In genomic region chr7:75789501-75789900, GRCh38 we compare ENCODE assay signal across 25 cellular contexts. TPM values are rescaled to one million over a fixed set of nuclear protein-coding genes. Genes with fewer than 3 reads are reported as not detected.
"Had no signal": no experiment of that assay in that cellular context is flagged by ENCODE, and none has a peak within 500 bp of the region (broad histone marks: within the 10 kb centered on the region; RNA-seq: fewer than 3 reads in every experiment).

No MANE protein-coding gene starts in this region.

- H3K9me3 Mint-ChIP-seq: memory B cell; naive thymus-derived CD4-positive, alpha-beta T cell had no signal

- H3K27ac ChIP-seq: lower lobe of right lung, right lobe of liver, skin epidermis, thoracic aorta, transverse colon had no signal

- H3K36me3 Mint-ChIP-seq: memory B cell; naive thymus-derived CD4-positive, alpha-beta T cell had no signal

- H3K4me1 Mint-ChIP-seq: memory B cell had no signal

- H3K27ac Mint-ChIP-seq: memory B cell; naive thymus-derived CD4-positive, alpha-beta T cell; progenitor cell of endocrine pancreas had no signal

- DNase-seq: effector memory CD4-positive, alpha-beta T cell; heart right ventricle; hypothalamus; islet precursor cell; lower lobe of right lung; naive thymus-derived CD4-positive, alpha-beta T cell; right lobe of liver; stimulated activated CD4-positive, alpha-beta T cell treated with anti-CD3 and anti-CD28 coated beads, Interleukin-2, amount 100 ng/mL, for 24 hours; stimulated activated CD4-positive, alpha-beta T cell treated with anti-CD3 and anti-CD28 coated beads, Interleukin-4, amount 100 ng/mL, for 4 hours; stimulated activated naive CD4-positive, alpha-beta T cell; stomach; transverse colon had no signal

- H3K4me3 ChIP-seq: heart right ventricle, lower lobe of right lung, right lobe of liver, skin epidermis, stomach, thoracic aorta, transverse colon had no signal

- H3K9me3 ChIP-seq: heart right ventricle, lower lobe of right lung, right lobe of liver, stomach, thoracic aorta, transverse colon had no signal

- H3K27me3 ChIP-seq: heart right ventricle, right lobe of liver, stomach, transverse colon had no signal

- ATAC-seq: esophagus mucosa; left lobe of liver; lower lobe of right lung; naive thymus-derived CD4-positive, alpha-beta T cell; right lobe of liver had no signal

- H3K4me1 ChIP-seq: lower lobe of right lung, right lobe of liver had no signal

- H3K4me3 Mint-ChIP-seq: memory B cell; naive thymus-derived CD4-positive, alpha-beta T cell had no signal

- H3K36me3 ChIP-seq: heart right ventricle, lower lobe of right lung, right lobe of liver, stomach, thoracic aorta, transverse colon had no signal

RNA-seq across cellular contexts. Expression of gene CCL26, which starts 17.5 kb away (rescaled TPM):
- total RNA-seq: esophagus mucosa; frontal cortex; glomerular endothelial cell; left lobe of liver; lower lobe of right lung; mononuclear cell; naive thymus-derived CD4-positive, alpha-beta T cell; osteocyte; progenitor cell of endocrine pancreas; right lobe of liver; stomach; thoracic aorta; transverse colon had no signal
- polyA plus RNA-seq: naive thymus-derived CD4-positive, alpha-beta T cell; neural cell had no signal

RNA-seq across cellular contexts. Expression of gene CCL24, which starts 24.1 kb away (rescaled TPM):
- total RNA-seq: fibroblast of lung; frontal cortex; glomerular endothelial cell; mononuclear cell; naive thymus-derived CD4-positive, alpha-beta T cell; osteocyte; progenitor cell of endocrine pancreas; thoracic aorta; urinary bladder had no signal
- polyA plus RNA-seq: fibroblast of lung; naive thymus-derived CD4-positive, alpha-beta T cell; neural cell; urinary bladder had no signal
